25 cellular contexts compared by ENCODE assay signal in genomic region chr6:44500074-44500473, GRCh38.
"Had no signal": no experiment of that assay in that cellular context is flagged by ENCODE, and none has a peak within 500 bp of the region (broad histone marks: within the 10 kb centered on the region; RNA-seq: fewer than 3 reads in every experiment).

No MANE protein-coding gene starts in this region.

- H3K27me3 ChIP-seq: left lung, ovary, testis, thyroid gland, transverse colon, upper lobe of right lung had no signal

- ATAC-seq: left colon; left lung; lower lobe of right lung; naive thymus-derived CD8-positive, alpha-beta T cell; right cardiac atrium; sciatic nerve; stimulated activated naive B cell treated with anti-CD40 and anti-IgM and Interleukin-4, amounts not matched to agents 10 μg/mL and 1 μg/mL and 100 μg/mL, for 72 hours; stimulated activated naive CD8-positive, alpha-beta T cell treated with anti-CD3 and anti-CD28 coated beads, Interleukin-15, Interleukin-2, amounts not matched to agents 100 U/mL and 50 U/mL, for 24 hours; upper lobe of right lung had no signal

- H3K27ac ChIP-seq: left lung, lower lobe of right lung, neutrophil, ovary, skin epidermis, stomach, testis, thyroid gland, transverse colon, upper lobe of right lung had no signal

- DNase-seq: hippocampal formation; kidney; left colon; left lung; lower lobe of right lung; mammary epithelial cell; mesenchymal stem cell; naive thymus-derived CD8-positive, alpha-beta T cell; occipital lobe; ovary; right cardiac atrium; stimulated activated CD4-positive, alpha-beta T cell treated with anti-CD3 and anti-CD28 coated beads, Interleukin-12 subunit alpha, Interleukin-12 subunit beta, amount 100 ng/mL, for 4 hours; stimulated activated CD4-positive, alpha-beta T cell treated with anti-CD3 and anti-CD28 coated beads, Interleukin-15, amount 100 ng/mL, for 24 hours; stimulated activated CD4-positive, alpha-beta T cell treated with anti-CD3 and anti-CD28 coated beads, Interleukin-2, amount 100 ng/mL, for 24 hours; stimulated activated CD4-positive, alpha-beta T cell treated with anti-CD3 and anti-CD28 coated beads, Interleukin-4, amount 100 ng/mL, for 1 hour; stimulated activated naive B cell treated with anti-CD40 and anti-IgM and Interleukin-4, amounts not matched to agents 10 μg/mL and 1 μg/mL and 100 μg/mL, for 72 hours; stimulated activated naive CD8-positive, alpha-beta T cell treated with anti-CD3 and anti-CD28 coated beads, Interleukin-15, Interleukin-2, amounts not matched to agents 100 U/mL and 50 U/mL, for 24 hours; stomach; testis; thyroid gland; transverse colon; upper lobe of right lung had no signal

- H3K36me3 ChIP-seq: left lung, lower lobe of right lung, neutrophil, ovary, stomach, thyroid gland, transverse colon, upper lobe of right lung had no signal

- H3K9me3 ChIP-seq: left lung, lower lobe of right lung, neutrophil, ovary, testis, thyroid gland, transverse colon, upper lobe of right lung had no signal

- H3K4me1 ChIP-seq: left lung, lower lobe of right lung, stomach, transverse colon, upper lobe of right lung had no signal

- H3K4me3 ChIP-seq: left lung, lower lobe of right lung, ovary, skin epidermis, stomach, testis, thyroid gland, transverse colon, upper lobe of right lung had no signal
